Comparison of ENCODE assay signal across 13 cellular contexts in the genomic region with DNA sequence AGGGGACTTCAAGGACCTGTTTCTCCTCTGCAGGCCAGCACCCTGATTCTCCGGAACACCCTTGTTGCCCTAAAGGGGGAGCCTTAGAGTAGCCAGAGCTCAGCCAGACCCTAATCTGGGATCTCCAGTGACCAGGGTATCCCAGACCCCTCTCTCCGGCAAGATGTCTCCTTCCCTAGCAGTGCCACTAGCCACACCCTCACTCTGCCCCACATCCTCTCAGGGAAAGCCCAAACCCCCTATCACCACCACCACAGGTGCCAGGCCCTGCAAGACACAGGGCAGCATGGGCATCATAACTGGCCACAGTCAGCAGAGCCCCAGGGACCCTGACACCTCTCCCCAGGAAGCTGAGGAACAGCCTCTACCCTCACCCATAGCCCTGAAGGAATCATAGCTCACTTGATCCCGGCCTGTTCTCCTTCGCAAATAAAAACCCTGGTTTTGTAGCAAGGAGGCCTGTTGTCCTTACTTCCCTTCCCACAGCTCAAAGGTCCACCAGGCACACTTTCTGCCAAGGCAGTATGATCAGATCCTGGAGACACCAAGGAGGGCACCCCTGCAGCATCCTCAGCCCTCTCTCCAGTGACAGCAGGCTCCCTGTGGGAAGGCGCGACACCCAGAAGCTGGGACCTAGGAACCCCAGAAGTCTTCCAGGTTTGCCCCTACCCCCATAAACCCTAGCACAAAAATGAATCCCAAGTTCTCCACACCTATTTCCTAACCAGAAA. TPM values are rescaled to one million over a fixed set of nuclear protein-coding genes. Genes with fewer than 3 reads are reported as not detected.
DNase-seq lines count a peak whose midpoint lies in the region; ATAC-seq, FAIRE-seq and TF ChIP-seq lines count a peak whose summit lies in the region.
"Had no signal": no experiment of that assay in that cellular context is flagged by ENCODE, and none has a peak within 500 bp of the region (broad histone marks: within the 10 kb centered on the region; RNA-seq: fewer than 3 reads in every experiment).

No MANE protein-coding gene starts in this region.

- H3K4me2 ChIP-seq in OCI-LY7 (ENCODE audit: low read length) (no peak overlapping the region), endothelial cell of umbilical vein (ENCODE audit: insufficient read depth, low read length) (no peak overlapping the region)

- H3K36me3 Mint-ChIP-seq in activated naive CD4-positive, alpha-beta T cell treated with anti-CD3 and anti-CD28 coated beads, Interleukin-2, amount 10 ng/mL, durations not matched to agents 7 days and 5 days: peaks cover 57% of the 10 kb centered on the region

- intact Hi-C loops in OCI-LY7 (cut with micrococcal nuclease; ENCODE audit: unreplicated experiment) (no loop called here), endothelial cell of umbilical vein (cut with micrococcal nuclease) (no loop called here)

- H3K9ac ChIP-seq in endothelial cell of umbilical vein (replicated peaks; ENCODE audit: extremely low read depth, insufficient read depth, low read length): no peak overlapping the region

- H3K4me3 Mint-ChIP-seq in activated naive CD4-positive, alpha-beta T cell treated with anti-CD3 and anti-CD28 coated beads, Interleukin-2, amount 10 ng/mL, durations not matched to agents 7 days and 5 days: no peak overlapping the region

- H2AFZ ChIP-seq in OCI-LY7 (ENCODE audit: low read length) (no peak overlapping the region), endothelial cell of umbilical vein (ENCODE audit: low read depth, low read length) (no peak overlapping the region)

- no peaks in the 10 kb centered on the region for H3K9me2 ChIP-seq in OCI-LY7 (ENCODE audit: insufficient read depth, low read length)

- TF ChIP-seq CTCF in OCI-LY7 (conservative IDR thresholded peaks at IDR 0.05; ENCODE audit: low read length) (0 out of 2 replicates have a peak, but pooled peaks have one; percentile 19), endothelial cell of umbilical vein (IDR thresholded peaks at IDR 0.05; ENCODE audit: extremely low read depth in 1 of 2, insufficient read depth in 1 of 2, low read depth in 1 of 2, low read length in 2 of 2) (no peak)

- no peaks in the 10 kb centered on the region for H3K27me3 Mint-ChIP-seq in activated naive CD4-positive, alpha-beta T cell treated with anti-CD3 and anti-CD28 coated beads, Interleukin-2, amount 10 ng/mL, durations not matched to agents 7 days and 5 days

- POLR2A ChIA-PET in OCI-LY7 (lab: Charles Lee) (no interaction called here), endothelial cell of umbilical vein (lab: Charles Lee) (no interaction called here)

- peaks cover 6% of the 10 kb centered on the region for H3K9me3 Mint-ChIP-seq in activated naive CD4-positive, alpha-beta T cell treated with anti-CD3 and anti-CD28 coated beads, Interleukin-2, amount 10 ng/mL, durations not matched to agents 7 days and 5 days

- peak; percentile 38 for FAIRE-seq in endothelial cell of umbilical vein (lab: Jason Lieb, UNC)

- no peak for ATAC-seq in HG02840 (IDR thresholded peaks at IDR 0.05; ENCODE audit: low FRiP score, unreplicated experiment)
- no peak for ATAC-seq in HG03039 (IDR thresholded peaks at IDR 0.05; ENCODE audit: unreplicated experiment)

- H3K36me3 ChIP-seq in OCI-LY7 (ENCODE audit: insufficient read depth, low read length): peaks cover 69% of the 10 kb centered on the region
- H3K36me3 ChIP-seq in endothelial cell of umbilical vein (ENCODE audit: control insufficient read depth in 2 of 2, extremely low read depth in 1 of 2, insufficient read depth in 2 of 2, low read length in 2 of 2): peaks cover 36 to 44% of the 10 kb centered on the region in 2 experiments

- TF ChIP-seq POLR2A in endothelial cell of umbilical vein (IDR thresholded peaks at IDR 0.05; ENCODE audit: low read depth, low read length): no peak

- peaks cover 42% of the 10 kb centered on the region for H3K4me1 Mint-ChIP-seq in activated naive CD4-positive, alpha-beta T cell treated with anti-CD3 and anti-CD28 coated beads, Interleukin-2, amount 10 ng/mL, durations not matched to agents 7 days and 5 days

- H3K9me1 ChIP-seq in endothelial cell of umbilical vein (replicated peaks; ENCODE audit: control insufficient read depth, extremely low read depth, insufficient read depth, low read length): no peaks in the 10 kb centered on the region

- H3K27ac ChIP-seq in OCI-LY7 (ENCODE audit: low read depth, low read length, poor library complexity, severe bottlenecking) (no peak overlapping the region), endothelial cell of umbilical vein (ENCODE audit: insufficient read depth, low read depth, low read length) (no peak overlapping the region)
- H3K27ac ChIP-seq: BLaER1 treated with 17β-estradiol and CSF1 and Interleukin-3, amounts not matched to agents 10 nM and 100 nM had no signal

- H3K4me1 ChIP-seq in OCI-LY7 (ENCODE audit: insufficient read depth, low read length, poor library complexity, severe bottlenecking) (peaks cover 9% of the 10 kb centered on the region), endothelial cell of umbilical vein (ENCODE audit: control insufficient read depth, extremely low read depth, insufficient read depth, low read length) (peaks cover 15% of the 10 kb centered on the region)

- peak overlapping the region; percentile 80 for H3K27ac Mint-ChIP-seq in activated naive CD4-positive, alpha-beta T cell treated with anti-CD3 and anti-CD28 coated beads, Interleukin-2, amount 10 ng/mL, durations not matched to agents 7 days and 5 days

- BruUV-seq in OCI-LY7 (replicated peaks; lab: Mats Ljungman, UMichigan) (no TSS peak), endothelial cell of umbilical vein (replicated peaks; lab: Mats Ljungman, UMichigan) (no TSS peak)

- CTCF ChIA-PET in activated naive CD4-positive, alpha-beta T cell treated with anti-CD3 and anti-CD28 coated beads, Interleukin-2, amount 10 ng/mL, durations not matched to agents 7 days and 5 days (lab: Charles Lee): interaction anchor here (1.7 to 2.0 kb wide), 2 partner anchors 11 to 73 kb away, joined by 5 read pairs; a partner anchor contains a TSS
- CTCF ChIA-PET in OCI-LY7 (lab: Charles Lee; ENCODE audit: unreplicated experiment) (no interaction called here), endothelial cell of umbilical vein (lab: Charles Lee) (interaction anchor here (0.9 to 1.9 kb wide), 2 partner anchors 15 to 73 kb away, joined by 4 to 6 read pairs; no protein-coding TSS in a partner anchor)

- H3K27me3 ChIP-seq in endothelial cell of umbilical vein (ENCODE audit: control insufficient read depth in 2 of 2, insufficient read depth in 2 of 2, low read length in 2 of 2): no peaks in the 10 kb centered on the region
- H3K27me3 ChIP-seq: BLaER1 treated with 17β-estradiol and CSF1 and Interleukin-3, amounts not matched to agents 10 nM and 100 nM had no signal

- H3K4me3 ChIP-seq in OCI-LY7 (ENCODE audit: low read depth, low read length, poor library complexity, severe bottlenecking) (no peak overlapping the region), endothelial cell of umbilical vein (replicated peaks in 1 of 3; ENCODE audit: insufficient read depth in 1 of 3, low read depth in 1 of 3, low read length in 3 of 3) (no peak overlapping the region)
- H3K4me3 ChIP-seq: BLaER1 treated with 17β-estradiol and CSF1 and Interleukin-3, amounts not matched to agents 10 nM and 100 nM; HAP-1; lung had no signal

- no peak for DNase-seq in activated naive CD4-positive, alpha-beta T cell treated with anti-CD3 and anti-CD28 coated beads, Interleukin-2, amount 10 ng/mL, durations not matched to agents 7 days and 5 days
- DNase-seq in activated naive CD4-positive, alpha-beta T cell treated with anti-CD3 and anti-CD28 coated beads, Interleukin-2, amount 50 U/mL, for 16 hours: no peak
- DNase-seq in OCI-LY7 (ENCODE audit: low spot score) (no peak), endothelial cell of umbilical vein (ENCODE audit: low read depth, low spot score) (no peak), NCI-H69 (lab: John Stamatoyannopoulos, UW) (no peak)
- peak; percentile 25 for DNase-seq in stimulated activated CD8-positive, alpha-beta memory T cell treated with anti-CD3 and anti-CD28 coated beads, Interleukin-4, amount 100 ng/mL, for 48 hours
- DNase-seq: NCI-H2171 treated with DMSO at 0.1 percent for 48 hours had no signal

- dilution Hi-C loops in endothelial cell of umbilical vein (cut with MboI; ENCODE audit: extremely low pct_ligation_motif_present, low sequenced_read_pairs): no loop called here

- H3K79me2 ChIP-seq in OCI-LY7 (ENCODE audit: insufficient read depth, low read depth, low read length) (peaks cover 36% of the 10 kb centered on the region), endothelial cell of umbilical vein (ENCODE audit: control insufficient read depth, insufficient read depth, low read length) (peaks cover 49% of the 10 kb centered on the region)

- peaks cover 7% of the 10 kb centered on the region; the same call in 1 of the 2 replicates for H3K9me3 ChIP-seq in OCI-LY7 (ENCODE audit: low read length)
- no peaks in the 10 kb centered on the region for H3K9me3 ChIP-seq in endothelial cell of umbilical vein (replicated peaks; ENCODE audit: control insufficient read depth, insufficient read depth, low read length)

- peaks cover 16% of the 10 kb centered on the region for H4K20me1 ChIP-seq in OCI-LY7 (ENCODE audit: insufficient read depth, low read length)
- H4K20me1 ChIP-seq in endothelial cell of umbilical vein (replicated peaks; ENCODE audit: control insufficient read depth, extremely low read depth, insufficient read depth, low read length): peaks cover 9% of the 10 kb centered on the region

RNA-seq across cellular contexts. Expression of a gene that starts 4.6 kb away (rescaled TPM):
- 1,019 and 1,146 TPM in 2 replicates for total RNA-seq in OCI-LY7 (2014; rRNA removed; shearing (Covaris generic))
- total RNA-seq in OCI-LY7 (2022) (1,064 and 1,119 TPM in 2 replicates), endothelial cell of umbilical vein (1,783 and 1,844 TPM in 2 replicates)
- 2,403 and 2,689 TPM in 2 replicates for polyA plus RNA-seq in endothelial cell of umbilical vein
- 2,884 and 3,285 TPM in 2 replicates for polyA plus RNA-seq in endothelial cell of umbilical vein (2011; cell fraction: cytosol; rRNA removed)
- polyA plus RNA-seq in endothelial cell of umbilical vein (2011; cell fraction: nucleus; rRNA removed): 927 and 1,270 TPM in 2 replicates
- 1,817 and 1,850 TPM in 2 replicates for polyA plus RNA-seq in endothelial cell of umbilical vein (2012)
- polyA minus RNA-seq in endothelial cell of umbilical vein: 1,737 and 1,829 TPM in 2 replicates
- polyA minus RNA-seq in endothelial cell of umbilical vein (2011; cell fraction: cytosol; rRNA and poly(A)+ RNA removed): 662 TPM
- polyA minus RNA-seq in endothelial cell of umbilical vein (2011; cell fraction: nucleus; rRNA and poly(A)+ RNA removed): 250 and 287 TPM in 2 replicates

RNA-seq across cellular contexts. Expression of a gene that starts 6.8 kb away (rescaled TPM):
- total RNA-seq in OCI-LY7 (2014; rRNA removed; shearing (Covaris generic)): 110 and 130 TPM in 2 replicates
- 94.2 and 102 TPM in 2 replicates for total RNA-seq in OCI-LY7 (2022)
- 68.4 and 76.9 TPM in 2 replicates for total RNA-seq in endothelial cell of umbilical vein
- 57.9 and 64.5 TPM in 2 replicates for polyA plus RNA-seq in endothelial cell of umbilical vein
- polyA plus RNA-seq in endothelial cell of umbilical vein (2011; cell fraction: cytosol; rRNA removed): 26.7 and 34.0 TPM in 2 replicates
- polyA plus RNA-seq in endothelial cell of umbilical vein (2011; cell fraction: nucleus; rRNA removed): 262 and 327 TPM in 2 replicates
- polyA plus RNA-seq in endothelial cell of umbilical vein (2012): 54.5 and 57.8 TPM in 2 replicates
- 37.4 and 54.2 TPM in 2 replicates for polyA minus RNA-seq in endothelial cell of umbilical vein
- polyA minus RNA-seq in endothelial cell of umbilical vein (2011; cell fraction: cytosol; rRNA and poly(A)+ RNA removed): 31.4 TPM
- polyA minus RNA-seq in endothelial cell of umbilical vein (2011; cell fraction: nucleus; rRNA and poly(A)+ RNA removed): 46.3 and 80.5 TPM in 2 replicates

RNA-seq across cellular contexts. Expression of a gene that starts 19.2 kb away (rescaled TPM):
- total RNA-seq in OCI-LY7 (2014; rRNA removed; shearing (Covaris generic)): 6.1 and 7.2 TPM in 2 replicates
- total RNA-seq in OCI-LY7 (2022) (7.6 and 8.9 TPM in 2 replicates), endothelial cell of umbilical vein (76.5 and 81.7 TPM in 2 replicates)
- 207 and 259 TPM in 2 replicates for polyA plus RNA-seq in endothelial cell of umbilical vein
- 88.3 and 121 TPM in 2 replicates for polyA plus RNA-seq in endothelial cell of umbilical vein (2011; cell fraction: cytosol; rRNA removed)
- 185 and 210 TPM in 2 replicates for polyA plus RNA-seq in endothelial cell of umbilical vein (2011; cell fraction: nucleus; rRNA removed)
- 43.3 and 91.5 TPM in 2 replicates for polyA plus RNA-seq in endothelial cell of umbilical vein (2012)
- polyA minus RNA-seq in endothelial cell of umbilical vein: 56.8 and 65.1 TPM in 2 replicates
- not detected for polyA minus RNA-seq in endothelial cell of umbilical vein (2011; cell fraction: cytosol; rRNA and poly(A)+ RNA removed)
- 29.8 and 52.5 TPM in 2 replicates for polyA minus RNA-seq in endothelial cell of umbilical vein (2011; cell fraction: nucleus; rRNA and poly(A)+ RNA removed)

RNA-seq across cellular contexts. Expression of a gene that starts 19.7 kb away (rescaled TPM):
- not detected in 2 replicates for total RNA-seq in OCI-LY7 (2014; rRNA removed; shearing (Covaris generic))
- total RNA-seq in OCI-LY7 (2022) (not detected in 2 replicates), endothelial cell of umbilical vein (1.0 TPM in 1 of 2 replicates, not detected in the other)
- 0.19 and 0.29 TPM in 2 replicates for polyA plus RNA-seq in endothelial cell of umbilical vein
- 0.05 and 0.13 TPM in 2 replicates for polyA plus RNA-seq in endothelial cell of umbilical vein (2011; cell fraction: cytosol; rRNA removed)
- polyA plus RNA-seq in endothelial cell of umbilical vein (2011; cell fraction: nucleus; rRNA removed): 1.3 and 1.9 TPM in 2 replicates
- 1.6 and 2.5 TPM in 2 replicates for polyA plus RNA-seq in endothelial cell of umbilical vein (2012)
- polyA minus RNA-seq in endothelial cell of umbilical vein: 0.17 and 0.66 TPM in 2 replicates
- polyA minus RNA-seq in endothelial cell of umbilical vein (2011; cell fraction: cytosol; rRNA and poly(A)+ RNA removed): not detected
- polyA minus RNA-seq in endothelial cell of umbilical vein (2011; cell fraction: nucleus; rRNA and poly(A)+ RNA removed): 0.14 and 0.67 TPM in 2 replicates

RNA-seq across cellular contexts. Expression of a gene that starts 26.2 kb away (rescaled TPM):
- total RNA-seq in OCI-LY7 (2014; rRNA removed; shearing (Covaris generic)): not detected in 2 replicates
- total RNA-seq in OCI-LY7 (2022) (not detected in 2 replicates), endothelial cell of umbilical vein (not detected in 2 replicates)
- not detected in 2 replicates for polyA plus RNA-seq in endothelial cell of umbilical vein
- polyA plus RNA-seq in endothelial cell of umbilical vein (2011; cell fraction: cytosol; rRNA removed): 0.04 and 0.05 TPM in 2 replicates
- 0.16 TPM in 1 of 2 replicates, not detected in the other for polyA plus RNA-seq in endothelial cell of umbilical vein (2011; cell fraction: nucleus; rRNA removed)
- polyA plus RNA-seq in endothelial cell of umbilical vein (2012): 0.16 and 0.50 TPM in 2 replicates
- polyA minus RNA-seq in endothelial cell of umbilical vein: not detected in 2 replicates
- polyA minus RNA-seq in endothelial cell of umbilical vein (2011; cell fraction: cytosol; rRNA and poly(A)+ RNA removed): not detected
- not detected in 2 replicates for polyA minus RNA-seq in endothelial cell of umbilical vein (2011; cell fraction: nucleus; rRNA and poly(A)+ RNA removed)
- total RNA-seq: temporal lobe had no signal
